Comparison of ENCODE assay signal across 15 cellular contexts in the genomic region with DNA sequence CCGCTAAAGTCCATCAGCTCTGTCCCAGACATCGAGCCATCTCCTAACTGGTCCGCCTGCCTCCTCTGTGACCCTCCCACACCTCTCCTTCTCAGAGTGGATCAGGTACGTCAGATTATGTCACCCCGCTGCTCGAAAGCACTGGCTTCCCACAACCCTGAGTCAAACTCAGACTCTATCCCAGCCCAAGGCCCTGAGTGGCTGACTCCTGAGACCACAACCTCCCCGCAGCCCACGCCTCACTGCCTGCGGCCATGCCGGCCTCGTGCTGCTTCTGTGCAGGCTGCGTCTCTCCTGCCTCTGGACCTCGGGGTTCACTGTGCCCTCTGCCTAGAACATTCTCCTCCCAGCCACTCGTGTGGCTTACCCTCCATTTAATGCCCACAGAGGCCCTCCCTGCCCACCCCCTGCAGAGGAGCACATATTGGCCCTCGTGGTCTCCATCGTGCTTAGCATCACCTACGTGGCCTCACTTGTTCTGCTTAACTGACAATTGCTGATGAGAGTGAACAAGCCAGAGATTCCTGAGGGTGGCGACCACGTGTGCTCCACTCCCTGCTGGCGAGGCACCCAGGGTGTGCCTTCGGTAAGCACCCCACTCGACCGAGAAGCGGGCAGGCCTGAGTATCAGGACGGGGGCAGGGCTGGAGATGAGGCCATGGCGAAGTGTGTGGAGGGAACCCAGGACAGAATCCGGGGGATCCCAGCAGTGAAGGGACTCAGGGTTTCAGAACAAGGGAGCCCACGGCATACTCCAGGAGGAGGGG. TPM values are rescaled to one million over a fixed set of nuclear protein-coding genes. Genes with fewer than 3 reads are reported as not detected.
DNase-seq lines count a peak whose midpoint lies in the region; ATAC-seq, FAIRE-seq and TF ChIP-seq lines count a peak whose summit lies in the region.
"Had no signal": no experiment of that assay in that cellular context is flagged by ENCODE, and none has a peak within 500 bp of the region (broad histone marks: within the 10 kb centered on the region; RNA-seq: fewer than 3 reads in every experiment).

No MANE protein-coding gene starts in this region.

- H3K9me3 Mint-ChIP-seq in astrocyte (ENCODE audit: unreplicated experiment): no peaks in the 10 kb centered on the region

- WGBS in HepG2 (ENCODE audit: low lambda C conversion rate): 98% methylated on average over 26 of the region's 28 CpGs
- WGBS in right lobe of liver (ENCODE audit: insufficient coverage, low coverage, low lambda C conversion rate, missing lambda C conversion rate): 89% methylated on average over 18 of the region's 28 CpGs

- peaks cover 50 to 82% of the 10 kb centered on the region in 2 experiments for H3K36me3 ChIP-seq in HepG2 (replicated peaks in 1 of 2; ENCODE audit: control insufficient read depth in 1 of 2, insufficient read depth in 2 of 2, low read length in 2 of 2)
- H3K36me3 ChIP-seq in right lobe of liver: peaks cover 0 to 61% (median 19%) of the 10 kb centered on the region in 4 donors
- peaks cover 23% of the 10 kb centered on the region for H3K36me3 ChIP-seq in astrocyte (ENCODE audit: insufficient read depth, low read length)
- peaks cover 100% of the 10 kb centered on the region for H3K36me3 ChIP-seq in lower lobe of right lung

- H3K79me2 ChIP-seq in HepG2 (ENCODE audit: insufficient read depth, low read length): peaks cover under 1% of the 10 kb centered on the region
- peaks cover 87% of the 10 kb centered on the region for H3K79me2 ChIP-seq in astrocyte (ENCODE audit: insufficient read depth, low read length)

- TF ChIP-seq RAD21 in HepG2 (CRISPR knock-in tag; IDR thresholded peaks at IDR 0.05): no peak

- DNase-seq in HepG2 (ENCODE audit: low spot score) (no peak), right lobe of liver (no peak), astrocyte (ENCODE audit: low read depth) (peak; percentile 86), lower lobe of right lung (no peak), G401 (ENCODE audit: low spot score) (no peak)
- DNase-seq in stimulated activated CD4-positive, alpha-beta T cell treated with anti-CD3 and anti-CD28 coated beads, Interleukin-2, amount 100 ng/mL, for 48 hours: no peak
- DNase-seq: activated CD8-positive, alpha-beta memory T cell treated with anti-CD3 and anti-CD28 coated beads, Interleukin-2, amount 50 U/mL, for 48 hours; NCI-H1436; NCI-H526 treated with DMSO at 0.1 percent for 48 hours; SJCRH30 had no signal

- intact Hi-C loops in HepG2 (cut with micrococcal nuclease; ENCODE audit: unreplicated experiment) (no loop called here), right lobe of liver (cut with DNase I) (no loop called here), lower lobe of right lung (cut with DNase I) (no loop called here)

- H3K27me3 Mint-ChIP-seq in astrocyte (ENCODE audit: low read depth, unreplicated experiment): no peaks in the 10 kb centered on the region

- peaks cover 14% of the 10 kb centered on the region for H3K36me3 Mint-ChIP-seq in astrocyte (ENCODE audit: low read depth, unreplicated experiment)

- no peak for FAIRE-seq in HepG2 (lab: Jason Lieb, UNC)
- FAIRE-seq in astrocyte (lab: Jason Lieb, UNC): no peak

- POLR2A ChIA-PET in HepG2 (lab: Yijun Ruan, JAX): no interaction called here

- CTCF ChIA-PET in HepG2 (lab: Yijun Ruan, JAX; ENCODE audit: low intra/inter-chr PET ratio, low total read pairs): no interaction called here

- peaks cover 51% of the 10 kb centered on the region for H3K4me1 Mint-ChIP-seq in astrocyte (ENCODE audit: low read depth, unreplicated experiment)

- no peak overlapping the region for H3K9ac ChIP-seq in HepG2 (ENCODE audit: insufficient read depth, low read depth, low read length)
- peak overlapping the region; percentile 65 for H3K9ac ChIP-seq in astrocyte (ENCODE audit: low read length)
- H3K9ac ChIP-seq: parathyroid adenoma had no signal

- TF ChIP-seq EP300 in HepG2 (IDR thresholded peaks at IDR 0.05; ENCODE audit: low read depth in 2 of 2, low read length in 2 of 2): no peak
- TF ChIP-seq EP300 in HepG2 (CRISPR knock-in tag; IDR thresholded peaks at IDR 0.05; ENCODE audit: borderline replicate concordance): no peak

- no peak overlapping the region for H3K4me2 ChIP-seq in HepG2 (ENCODE audit: low read depth, low read length)
- H3K4me2 ChIP-seq in astrocyte (ENCODE audit: low read length): peak overlapping the region; percentile 80
- H3K4me2 ChIP-seq: hepatocyte had no signal

- H3K4me3 ChIP-seq in HepG2 (replicated peaks in 1 of 3; ENCODE audit: insufficient read depth in 1 of 3, low read depth in 2 of 3, low read length in 3 of 3) (no peak overlapping the region), right lobe of liver (no peak overlapping the region), astrocyte (ENCODE audit: insufficient read depth, low read depth, low read length) (no peak overlapping the region), lower lobe of right lung (no peak overlapping the region)
- H3K4me3 ChIP-seq: HAP-1, hepatocyte, SJCRH30 had no signal

- no peak for TF ChIP-seq CTCF in HepG2 (CRISPR knock-in tag; IDR thresholded peaks at IDR 0.05)
- no peak for TF ChIP-seq CTCF in right lobe of liver (IDR thresholded peaks at IDR 0.05)
- no peak for TF ChIP-seq CTCF in astrocyte (IDR thresholded peaks at IDR 0.05; ENCODE audit: insufficient read depth, low read depth, low read length)
- no peak for TF ChIP-seq CTCF in lower lobe of right lung (IDR thresholded peaks at IDR 0.05)

- ATAC-seq in HepG2 (no peak), right lobe of liver (no peak), lower lobe of right lung (peak; percentile 28 to 31), GM18909 (IDR thresholded peaks at IDR 0.05; ENCODE audit: poor library complexity, unreplicated experiment) (no peak), GM18502 (IDR thresholded peaks at IDR 0.05; ENCODE audit: poor library complexity, unreplicated experiment) (no peak)

- H2AFZ ChIP-seq in HepG2 (ENCODE audit: low read length) (no peak overlapping the region), astrocyte (ENCODE audit: low read depth, low read length) (no peak overlapping the region)
- H2AFZ ChIP-seq: hepatocyte, parathyroid adenoma had no signal

- BruUV-seq in HepG2 (replicated peaks; lab: Mats Ljungman, UMichigan): no TSS peak

- H3K27ac Mint-ChIP-seq in astrocyte (ENCODE audit: unreplicated experiment): peak overlapping the region; percentile 92

- H4K20me1 ChIP-seq in HepG2 (ENCODE audit: insufficient read depth, low read length): peaks cover 17% of the 10 kb centered on the region; the same call in 1 of the 2 replicates
- H4K20me1 ChIP-seq in astrocyte (ENCODE audit: insufficient read depth, low read length): peaks cover 83% of the 10 kb centered on the region

- TF ChIP-seq POLR2A in HepG2 (IDR thresholded peaks at IDR 0.05; ENCODE audit: insufficient read depth in 1 of 2, low read depth in 2 of 2, low read length in 2 of 2) (no peak), right lobe of liver (IDR thresholded peaks at IDR 0.05) (no peak)

- H3K27ac ChIP-seq in HepG2 (ENCODE audit: extremely low read length, insufficient read depth, low read length) (no peak overlapping the region), right lobe of liver (no peak overlapping the region), astrocyte (ENCODE audit: low read depth, low read length) (peak overlapping the region; percentile 72), lower lobe of right lung (peak overlapping the region; percentile 74)
- H3K27ac ChIP-seq: hepatocyte, parathyroid adenoma, SJCRH30 had no signal

- in situ Hi-C loops in HepG2 (cut with HindIII; ENCODE audit: extremely low pct_ligation_motif_present, low pct_unique_long_range_greater_than_20kb) (no loop called here), G401 (cut with HindIII; ENCODE audit: low sequenced_read_pairs) (no loop called here)

- H3K9me3 ChIP-seq in HepG2 (ENCODE audit: low read length) (no peaks in the 10 kb centered on the region), right lobe of liver (no peaks in the 10 kb centered on the region), astrocyte (ENCODE audit: insufficient read depth, low read depth, low read length) (no peaks in the 10 kb centered on the region), lower lobe of right lung (no peaks in the 10 kb centered on the region)
- H3K9me3 ChIP-seq: HAP-1, SJCRH30 had no signal

- no peaks in the 10 kb centered on the region for H3K27me3 ChIP-seq in HepG2 (ENCODE audit: control insufficient read depth in 1 of 2, insufficient read depth in 2 of 2, low read length in 2 of 2)
- no peaks in the 10 kb centered on the region for H3K27me3 ChIP-seq in right lobe of liver
- H3K27me3 ChIP-seq in astrocyte (ENCODE audit: insufficient read depth, low read length): no peaks in the 10 kb centered on the region
- no peaks in the 10 kb centered on the region for H3K27me3 ChIP-seq in lower lobe of right lung (ENCODE audit: low read depth)
- H3K27me3 ChIP-seq: hepatocyte, SJCRH30 had no signal

- H3K4me1 ChIP-seq in HepG2 (ENCODE audit: insufficient read depth, low read length): no peaks in the 10 kb centered on the region
- H3K4me1 ChIP-seq in right lobe of liver: peaks cover 0 to 20% (median 3%) of the 10 kb centered on the region in 4 donors
- peaks cover 46% of the 10 kb centered on the region for H3K4me1 ChIP-seq in astrocyte (ENCODE audit: insufficient read depth, low read length)
- peaks cover 67% of the 10 kb centered on the region for H3K4me1 ChIP-seq in lower lobe of right lung
- H3K4me1 ChIP-seq: HAP-1, parathyroid adenoma, SJCRH30 had no signal

- peak overlapping the region; percentile 55 for H3K4me3 Mint-ChIP-seq in astrocyte (ENCODE audit: unreplicated experiment)

RNA-seq across cellular contexts. Expression of gene FKRP, which starts 13.5 kb away (rescaled TPM):
- 4.0 and 9.8 TPM in 2 replicates for total RNA-seq in HepG2 (2016; rRNA removed; fragmentation: Illumina TruSeq; extraction: Trizol)
- total RNA-seq in HepG2 (2016; cell fraction: cytosol; rRNA removed; fragmentation: Illumina TruSeq; extraction: Trizol; ENCODE audit: low read depth): 1.2 and 1.9 TPM in 2 replicates
- 3.4 and 11.2 TPM in 2 replicates for total RNA-seq in HepG2 (2016; cell fraction: insoluble cytoplasmic fraction; rRNA removed; fragmentation: Illumina TruSeq; extraction: Trizol)
- total RNA-seq in HepG2 (2016; cell fraction: membrane; rRNA removed; fragmentation: Illumina TruSeq; extraction: Trizol): 3.6 and 3.7 TPM in 2 replicates
- total RNA-seq in HepG2 (2016; cell fraction: nucleus; rRNA removed; fragmentation: Illumina TruSeq; extraction: Trizol): 11.2 and 11.6 TPM in 2 replicates
- polyA plus RNA-seq in HepG2 (2011; rRNA removed): 7.3 and 9.2 TPM in 2 replicates
- 7.8 and 9.7 TPM in 2 replicates for polyA plus RNA-seq in HepG2 (2011; cell fraction: cytosol; rRNA removed)
- 27.5 and 33.9 TPM in 2 replicates for polyA plus RNA-seq in HepG2 (2011; cell fraction: nucleus; rRNA removed)
- polyA plus RNA-seq in HepG2 (2012): 12.4 and 17.0 TPM in 2 replicates
- 0.63 and 1.3 TPM in 2 replicates for polyA plus RNA-seq in HepG2 (2016; cell fraction: cytosol; fragmentation: Illumina TruSeq; extraction: Trizol; ENCODE audit: low read depth)
- polyA plus RNA-seq in HepG2 (2016; cell fraction: insoluble cytoplasmic fraction; fragmentation: Illumina TruSeq; extraction: Trizol; ENCODE audit: low read depth): 5.1 TPM in 2 replicates
- 1.7 and 2.3 TPM in 2 replicates for polyA plus RNA-seq in HepG2 (2016; cell fraction: membrane; fragmentation: Illumina TruSeq; extraction: Trizol; ENCODE audit: low read depth)
- 34.8 and 35.7 TPM in 2 replicates for polyA plus RNA-seq in HepG2 (2016; cell fraction: nucleus; fragmentation: Illumina TruSeq; extraction: Trizol; ENCODE audit: insufficient read depth, low read depth)
- polyA minus RNA-seq in HepG2 (2011; rRNA and poly(A)+ RNA removed; ENCODE audit: low replicate concordance): 6.9 and 11.0 TPM in 2 replicates
- polyA minus RNA-seq in HepG2 (2011; cell fraction: cytosol; rRNA and poly(A)+ RNA removed): 7.5 and 8.8 TPM in 2 replicates
- polyA minus RNA-seq in HepG2 (2011; cell fraction: nucleus; rRNA and poly(A)+ RNA removed): 10.3 and 11.5 TPM in 2 replicates
- total RNA-seq in right lobe of liver: 1 to 10 TPM; 5.8 to 9.5 (median 7.4) TPM
- 25.1 and 28.1 TPM in 2 replicates for total RNA-seq in astrocyte
- total RNA-seq in lower lobe of right lung: 13.2 TPM
- total RNA-seq in G401 (2014; rRNA removed; shearing (Covaris generic)): 19.3 and 42.4 TPM in 2 replicates

RNA-seq across cellular contexts. Expression of gene STRN4, which starts 13.9 kb away (rescaled TPM):
- total RNA-seq in HepG2 (2016; rRNA removed; fragmentation: Illumina TruSeq; extraction: Trizol) (32.2 and 43.1 TPM in 2 replicates), right lobe of liver (10 to 100 TPM; 16.9 to 28.1 (median 23.7) TPM), astrocyte (75.0 and 80.8 TPM in 2 replicates), lower lobe of right lung (69.1 TPM)
- total RNA-seq in HepG2 (2016; cell fraction: cytosol; rRNA removed; fragmentation: Illumina TruSeq; extraction: Trizol; ENCODE audit: low read depth): 13.6 and 15.4 TPM in 2 replicates
- total RNA-seq in HepG2 (2016; cell fraction: insoluble cytoplasmic fraction; rRNA removed; fragmentation: Illumina TruSeq; extraction: Trizol): 25.7 and 41.7 TPM in 2 replicates
- total RNA-seq in HepG2 (2016; cell fraction: membrane; rRNA removed; fragmentation: Illumina TruSeq; extraction: Trizol): 30.2 and 30.9 TPM in 2 replicates
- total RNA-seq in HepG2 (2016; cell fraction: nucleus; rRNA removed; fragmentation: Illumina TruSeq; extraction: Trizol): 30.6 and 31.6 TPM in 2 replicates
- 57.3 and 80.7 TPM in 2 replicates for polyA plus RNA-seq in HepG2 (2011; rRNA removed)
- polyA plus RNA-seq in HepG2 (2011; cell fraction: cytosol; rRNA removed): 34.2 and 64.8 TPM in 2 replicates
- 266 and 313 TPM in 2 replicates for polyA plus RNA-seq in HepG2 (2011; cell fraction: nucleus; rRNA removed)
- polyA plus RNA-seq in HepG2 (2012): 35.6 and 48.5 TPM in 2 replicates
- polyA plus RNA-seq in HepG2 (2016; cell fraction: cytosol; fragmentation: Illumina TruSeq; extraction: Trizol; ENCODE audit: low read depth): 8.5 and 9.3 TPM in 2 replicates
- 34.1 and 37.8 TPM in 2 replicates for polyA plus RNA-seq in HepG2 (2016; cell fraction: insoluble cytoplasmic fraction; fragmentation: Illumina TruSeq; extraction: Trizol; ENCODE audit: low read depth)
- 21.1 and 23.2 TPM in 2 replicates for polyA plus RNA-seq in HepG2 (2016; cell fraction: membrane; fragmentation: Illumina TruSeq; extraction: Trizol; ENCODE audit: low read depth)
- polyA plus RNA-seq in HepG2 (2016; cell fraction: nucleus; fragmentation: Illumina TruSeq; extraction: Trizol; ENCODE audit: insufficient read depth, low read depth): 78.0 and 78.1 TPM in 2 replicates
- polyA minus RNA-seq in HepG2 (2011; rRNA and poly(A)+ RNA removed; ENCODE audit: low replicate concordance): 47.8 and 141 TPM in 2 replicates
- 30.6 and 39.4 TPM in 2 replicates for polyA minus RNA-seq in HepG2 (2011; cell fraction: cytosol; rRNA and poly(A)+ RNA removed)
- 37.0 and 47.4 TPM in 2 replicates for polyA minus RNA-seq in HepG2 (2011; cell fraction: nucleus; rRNA and poly(A)+ RNA removed)
- total RNA-seq in G401 (2014; rRNA removed; shearing (Covaris generic)): 118 and 134 TPM in 2 replicates

RNA-seq across cellular contexts. Expression of gene PRKD2, which starts 15.4 kb away (rescaled TPM):
- 6.7 and 13.2 TPM in 2 replicates for total RNA-seq in HepG2 (2016; rRNA removed; fragmentation: Illumina TruSeq; extraction: Trizol)
- 3.7 and 5.6 TPM in 2 replicates for total RNA-seq in HepG2 (2016; cell fraction: cytosol; rRNA removed; fragmentation: Illumina TruSeq; extraction: Trizol; ENCODE audit: low read depth)
- total RNA-seq in HepG2 (2016; cell fraction: insoluble cytoplasmic fraction; rRNA removed; fragmentation: Illumina TruSeq; extraction: Trizol): 7.7 and 10.7 TPM in 2 replicates
- total RNA-seq in HepG2 (2016; cell fraction: membrane; rRNA removed; fragmentation: Illumina TruSeq; extraction: Trizol): 10.7 and 11.6 TPM in 2 replicates
- total RNA-seq in HepG2 (2016; cell fraction: nucleus; rRNA removed; fragmentation: Illumina TruSeq; extraction: Trizol): 9.5 and 12.7 TPM in 2 replicates
- 7.3 and 9.2 TPM in 2 replicates for polyA plus RNA-seq in HepG2 (2011; rRNA removed)
- 5.7 and 8.3 TPM in 2 replicates for polyA plus RNA-seq in HepG2 (2011; cell fraction: cytosol; rRNA removed)
- 19.6 and 26.3 TPM in 2 replicates for polyA plus RNA-seq in HepG2 (2011; cell fraction: nucleus; rRNA removed)
- 12.3 and 18.9 TPM in 2 replicates for polyA plus RNA-seq in HepG2 (2012)
- 4.2 and 4.7 TPM in 2 replicates for polyA plus RNA-seq in HepG2 (2016; cell fraction: cytosol; fragmentation: Illumina TruSeq; extraction: Trizol; ENCODE audit: low read depth)
- 12.5 and 12.9 TPM in 2 replicates for polyA plus RNA-seq in HepG2 (2016; cell fraction: insoluble cytoplasmic fraction; fragmentation: Illumina TruSeq; extraction: Trizol; ENCODE audit: low read depth)
- 6.8 and 7.6 TPM in 2 replicates for polyA plus RNA-seq in HepG2 (2016; cell fraction: membrane; fragmentation: Illumina TruSeq; extraction: Trizol; ENCODE audit: low read depth)
- polyA plus RNA-seq in HepG2 (2016; cell fraction: nucleus; fragmentation: Illumina TruSeq; extraction: Trizol; ENCODE audit: insufficient read depth, low read depth): 26.1 and 27.2 TPM in 2 replicates
- polyA minus RNA-seq in HepG2 (2011; rRNA and poly(A)+ RNA removed; ENCODE audit: low replicate concordance): 10.6 and 14.4 TPM in 2 replicates
- polyA minus RNA-seq in HepG2 (2011; cell fraction: cytosol; rRNA and poly(A)+ RNA removed): 8.2 and 11.7 TPM in 2 replicates
- 9.1 TPM in 2 replicates for polyA minus RNA-seq in HepG2 (2011; cell fraction: nucleus; rRNA and poly(A)+ RNA removed)
- total RNA-seq in right lobe of liver: 10 to 100 TPM; 15.1 to 20.2 (median 16.9) TPM
- total RNA-seq in astrocyte: 45.8 and 54.6 TPM in 2 replicates
- total RNA-seq in lower lobe of right lung: 45.0 TPM
- total RNA-seq in G401 (2014; rRNA removed; shearing (Covaris generic)): 14.6 and 19.9 TPM in 2 replicates

RNA-seq across cellular contexts. Expression of gene SLC1A5, which starts 56.0 kb away (rescaled TPM):
- total RNA-seq in HepG2 (2016; rRNA removed; fragmentation: Illumina TruSeq; extraction: Trizol) (62.9 and 120 TPM in 2 replicates), right lobe of liver (1 to 10 TPM; 1.8 to 8.0 (median 4.4) TPM), astrocyte (233 and 270 TPM in 2 replicates), lower lobe of right lung (120 TPM)
- 32.1 and 33.8 TPM in 2 replicates for total RNA-seq in HepG2 (2016; cell fraction: cytosol; rRNA removed; fragmentation: Illumina TruSeq; extraction: Trizol; ENCODE audit: low read depth)
- total RNA-seq in HepG2 (2016; cell fraction: insoluble cytoplasmic fraction; rRNA removed; fragmentation: Illumina TruSeq; extraction: Trizol): 60.0 and 120 TPM in 2 replicates
- 66.6 and 68.6 TPM in 2 replicates for total RNA-seq in HepG2 (2016; cell fraction: membrane; rRNA removed; fragmentation: Illumina TruSeq; extraction: Trizol)
- total RNA-seq in HepG2 (2016; cell fraction: nucleus; rRNA removed; fragmentation: Illumina TruSeq; extraction: Trizol): 104 and 128 TPM in 2 replicates
- polyA plus RNA-seq in HepG2 (2011; rRNA removed): 159 and 209 TPM in 2 replicates
- polyA plus RNA-seq in HepG2 (2011; cell fraction: cytosol; rRNA removed): 144 and 165 TPM in 2 replicates
- 113 and 131 TPM in 2 replicates for polyA plus RNA-seq in HepG2 (2011; cell fraction: nucleus; rRNA removed)
- 119 and 235 TPM in 2 replicates for polyA plus RNA-seq in HepG2 (2012)
- polyA plus RNA-seq in HepG2 (2016; cell fraction: cytosol; fragmentation: Illumina TruSeq; extraction: Trizol; ENCODE audit: low read depth): 34.6 and 34.8 TPM in 2 replicates
- 74.0 and 78.9 TPM in 2 replicates for polyA plus RNA-seq in HepG2 (2016; cell fraction: insoluble cytoplasmic fraction; fragmentation: Illumina TruSeq; extraction: Trizol; ENCODE audit: low read depth)
- polyA plus RNA-seq in HepG2 (2016; cell fraction: membrane; fragmentation: Illumina TruSeq; extraction: Trizol; ENCODE audit: low read depth): 51.1 and 55.4 TPM in 2 replicates
- polyA plus RNA-seq in HepG2 (2016; cell fraction: nucleus; fragmentation: Illumina TruSeq; extraction: Trizol; ENCODE audit: insufficient read depth, low read depth): 197 and 219 TPM in 2 replicates
- polyA minus RNA-seq in HepG2 (2011; rRNA and poly(A)+ RNA removed; ENCODE audit: low replicate concordance): 282 and 502 TPM in 2 replicates
- 101 and 104 TPM in 2 replicates for polyA minus RNA-seq in HepG2 (2011; cell fraction: cytosol; rRNA and poly(A)+ RNA removed)
- polyA minus RNA-seq in HepG2 (2011; cell fraction: nucleus; rRNA and poly(A)+ RNA removed): 52.3 and 68.3 TPM in 2 replicates
- total RNA-seq in G401 (2014; rRNA removed; shearing (Covaris generic)): 153 and 159 TPM in 2 replicates

Comparison
In these comparisons a context has a peak if more than half of its experiments do, and no peak if none do; other contexts are left out.
1. ATAC-seq: peak in lower lobe of right lung (2 of 2); none in HepG2 (single experiment), right lobe of liver (0 of 4), GM18909 (single experiment) and GM18502 (single experiment).
2. H3K27ac ChIP-seq: peak in astrocyte (single experiment) and lower lobe of right lung (single experiment); none in HepG2 (single experiment) and right lobe of liver (0 of 3).